ENCODE assay signal across 9 cellular contexts in the genomic region with DNA sequence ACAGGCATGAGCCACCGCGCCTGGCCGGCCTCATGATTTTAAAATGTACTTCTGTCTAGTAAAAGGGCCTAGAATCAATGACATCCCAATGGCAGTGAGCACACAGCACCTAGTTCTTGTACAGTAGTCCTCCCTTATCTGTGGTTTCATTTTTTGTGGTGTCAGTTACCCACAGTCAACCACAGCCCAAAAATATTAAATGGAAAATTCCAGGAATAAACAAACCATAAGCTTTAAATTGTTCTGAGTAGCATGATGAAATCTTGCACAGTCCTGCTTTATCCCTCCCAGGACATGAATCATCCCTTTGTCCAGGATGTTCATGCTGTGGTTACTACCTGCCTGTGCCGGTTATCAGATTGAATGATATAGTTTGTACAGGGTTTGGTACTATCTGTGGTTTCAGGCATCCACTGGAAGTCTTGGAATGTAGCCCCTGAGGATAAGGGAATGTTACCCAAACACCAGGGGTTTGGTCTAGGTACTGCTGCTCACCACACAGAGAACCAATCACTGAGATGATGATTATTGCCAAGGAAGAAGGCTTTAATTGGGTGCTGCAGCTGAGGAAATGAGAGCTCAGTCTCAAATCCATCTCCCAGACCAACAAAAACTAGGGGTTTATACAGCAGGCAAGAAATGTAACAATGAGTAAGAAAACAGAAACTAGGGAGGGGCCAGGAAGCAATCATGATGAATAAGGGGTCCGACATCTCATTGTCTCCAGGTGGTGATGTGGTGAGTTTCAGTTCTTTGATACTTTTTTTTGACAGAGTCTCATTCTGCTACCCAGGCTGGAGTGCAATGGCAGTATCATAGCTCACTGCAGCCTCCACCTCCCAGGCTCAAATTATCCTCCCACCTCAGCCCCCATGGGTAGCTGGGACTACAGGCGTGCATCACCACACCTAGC. TPM values are rescaled to one million over a fixed set of nuclear protein-coding genes. Genes with fewer than 3 reads are reported as not detected.
DNase-seq lines count a peak whose midpoint lies in the region; ATAC-seq and TF ChIP-seq lines count a peak whose summit lies in the region.
"Had no signal": no experiment of that assay in that cellular context is flagged by ENCODE, and none has a peak within 500 bp of the region (broad histone marks: within the 10 kb centered on the region; RNA-seq: fewer than 3 reads in every experiment).

No MANE protein-coding gene starts in this region.

- no peak overlapping the region for H3K23ac ChIP-seq in trophoblast cell (ENCODE audit: low read length)

- H3K4me2 ChIP-seq in trophoblast cell (ENCODE audit: low read length) = no peak overlapping the region

- H3K27ac ChIP-seq in trophoblast cell (ENCODE audit: low read depth, low read length) = no peak overlapping the region

- H2BK5ac ChIP-seq in trophoblast cell (ENCODE audit: low read depth, low read length, poor library complexity) = no peak overlapping the region

- H4K12ac ChIP-seq in trophoblast cell (ENCODE audit: low read depth, low read length) = no peak overlapping the region

- no peak overlapping the region for H4K91ac ChIP-seq in trophoblast cell (ENCODE audit: low read depth, low read length)

- H3K4ac ChIP-seq in trophoblast cell (ENCODE audit: low read depth, low read length) = no peak overlapping the region

- no peak overlapping the region for H2BK120ac ChIP-seq in trophoblast cell (ENCODE audit: insufficient read depth, low read length, poor library complexity)

- H3K79me2 ChIP-seq in trophoblast cell (ENCODE audit: control insufficient read depth, insufficient read depth, low read length, poor library complexity) = no peaks in the 10 kb centered on the region

- WGBS in trophoblast cell (ENCODE audit: extremely low coverage, insufficient coverage, insufficient read length) = no CpG with 5 or more reads among the region's 6 CpGs

- no peaks in the 10 kb centered on the region for H3K4me1 ChIP-seq in trophoblast cell (ENCODE audit: control insufficient read depth in 1 of 2, insufficient read depth in 2 of 2, low read length in 2 of 2)

- in situ Hi-C loops in astrocyte of the spinal cord (cut with HindIII; ENCODE audit: low sequenced_read_pairs) = no loop called here

- H2BK12ac ChIP-seq in trophoblast cell (ENCODE audit: low read length) = no peak overlapping the region

- H2AFZ ChIP-seq in trophoblast cell (ENCODE audit: insufficient read depth, low read length, poor library complexity) = no peak overlapping the region

- no peaks in the 10 kb centered on the region for H3K79me1 ChIP-seq in trophoblast cell (ENCODE audit: low read length)

- no peak overlapping the region for H3K9ac ChIP-seq in trophoblast cell (ENCODE audit: low read length)

- no peak for TF ChIP-seq CTCF in astrocyte of the spinal cord (IDR thresholded peaks at IDR 0.05; ENCODE audit: low read depth, low read length)

- peak; percentile 70 for ATAC-seq in GM18868 (IDR thresholded peaks at IDR 0.05; ENCODE audit: unreplicated experiment)
- no peak for ATAC-seq in HG02759 (IDR thresholded peaks at IDR 0.05; ENCODE audit: unreplicated experiment)

- no peaks in the 10 kb centered on the region for H3K9me3 ChIP-seq in trophoblast cell (ENCODE audit: insufficient read depth, low read depth, low read length)

- H3K4me3 ChIP-seq in astrocyte of the spinal cord (ENCODE audit: low read depth, low read length) = no peak overlapping the region
- H3K4me3 ChIP-seq in trophoblast cell (ENCODE audit: low read depth, low read length) = no peak overlapping the region
- no peak overlapping the region for H3K4me3 ChIP-seq in H7 (ENCODE audit: insufficient read depth, low read depth, low read length)

- H3K27me3 ChIP-seq in trophoblast cell (ENCODE audit: insufficient read depth, low read length) (no peaks in the 10 kb centered on the region), H7 (ENCODE audit: control insufficient read depth, insufficient read depth, low read length) (no peaks in the 10 kb centered on the region)

- no peak overlapping the region for H3K14ac ChIP-seq in trophoblast cell (ENCODE audit: low read length)

- H3K36me3 ChIP-seq in trophoblast cell (ENCODE audit: control insufficient read depth in 1 of 2, insufficient read depth in 2 of 2, low read length in 2 of 2) (no peaks in the 10 kb centered on the region), H7 (replicated peaks; ENCODE audit: control insufficient read depth, insufficient read depth, low read length) (no peaks in the 10 kb centered on the region)

- H4K8ac ChIP-seq in trophoblast cell (ENCODE audit: low read depth, low read length) = no peak overlapping the region

- peak; percentile 85 for DNase-seq in OCI-M1 (lab: John Stamatoyannopoulos, UW)
- peak; percentile 90 for DNase-seq in astrocyte of the spinal cord (ENCODE audit: low read depth, low spot score)
- DNase-seq in trophoblast cell = peak; percentile 13 to 69
- no peak for DNase-seq in H7
- no peak for DNase-seq in NCI-H1105 treated with DMSO at 0.1 percent for 48 hours (lab: John Stamatoyannopoulos, UW)
- DNase-seq in stimulated activated naive CD4-positive, alpha-beta T cell (lab: John Stamatoyannopoulos, UW) = no peak
- DNase-seq: activated gamma-delta T cell treated with Interleukin-2 at 50 U/mL for 16 hours had no signal

- H3K18ac ChIP-seq in trophoblast cell (ENCODE audit: low read length) = no peak overlapping the region

- H2AK5ac ChIP-seq in trophoblast cell (ENCODE audit: low read length) = no peak overlapping the region

RNA-seq across cellular contexts. Expression of gene FHL1, which starts 16.1 kb away (rescaled TPM):
- 1.2 and 1.4 TPM in 2 replicates for polyA plus RNA-seq in trophoblast cell (2013)
- 11.4 and 12.4 TPM in 2 replicates for total RNA-seq in H7 (2014; rRNA removed; shearing (Covaris generic))

Comparison
In these comparisons a context has a peak if more than half of its experiments do, and no peak if none do; other contexts are left out.
1. DNase-seq: peak in OCI-M1 (single experiment), astrocyte of the spinal cord (single experiment) and trophoblast cell (2 of 2); none in H7 (single experiment), NCI-H1105 treated with DMSO at 0.1 percent for 48 hours (single experiment) and stimulated activated naive CD4-positive, alpha-beta T cell (0 of 6).